8 cellular contexts compared by ENCODE assay signal in the genomic region with DNA sequence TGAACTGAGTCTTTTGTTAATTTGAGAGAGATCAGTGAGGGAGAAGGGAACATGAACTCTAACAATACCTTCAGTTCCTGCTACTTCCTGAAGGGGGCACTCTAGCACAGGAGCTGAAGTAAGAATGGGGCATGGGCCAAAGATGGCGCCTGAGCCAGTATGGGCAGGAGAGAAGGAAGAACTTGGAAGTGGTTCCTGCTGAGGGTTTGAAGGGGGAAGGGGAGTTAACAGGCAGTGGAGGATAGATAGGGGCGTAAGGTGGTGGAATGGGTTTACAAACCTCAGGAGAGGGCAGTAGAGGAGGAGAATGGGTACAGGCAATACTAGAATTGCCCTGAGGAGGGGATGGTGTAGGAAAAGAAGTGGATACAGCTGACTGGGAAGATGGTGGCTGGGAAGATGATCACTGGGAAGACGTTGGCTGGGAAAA. TPM values are rescaled to one million over a fixed set of nuclear protein-coding genes. Genes with fewer than 3 reads are reported as not detected.
A peak's percentile ranks its signal among the peaks of the same experiment; 100 is the strongest.
DNase-seq lines count a peak whose midpoint lies in the region; TF ChIP-seq lines count a peak whose summit lies in the region.
"Not testable (repeated sequence)": the region's sequence is repeated elsewhere in the genome, so short reads cannot be mapped to it uniquely, and the experiment has no call there.

No MANE protein-coding gene starts in this region.

- H3K27ac ChIP-seq in right atrium auricular region, thyroid gland: not testable (repeated sequence)

- H3K27ac Mint-ChIP-seq in activated CD4-positive, alpha-beta T cell treated with anti-CD3 and anti-CD28 coated beads, Interleukin-2, amount 10 ng/mL, durations not matched to agents 24 days and 14 days; MCF 10A (ENCODE audit: low read depth, unreplicated experiment): not testable (repeated sequence)

- H3K4me3 Mint-ChIP-seq in activated CD4-positive, alpha-beta T cell treated with anti-CD3 and anti-CD28 coated beads, Interleukin-2, amount 10 ng/mL, durations not matched to agents 24 days and 14 days; MCF 10A (ENCODE audit: unreplicated experiment): not testable (repeated sequence)

- not testable (repeated sequence) for BruUV-seq in MCF 10A (replicated peaks; lab: Mats Ljungman, UMichigan)

- CTCF ChIA-PET in MCF 10A (lab: Yijun Ruan, JAX) = interaction anchor here (0.5 to 3.9 kb wide), 16 partner anchors 9 to 990 kb away, joined by 3 to 38 read pairs (median 4); a partner anchor contains a TSS

- H3K36me3 ChIP-seq in right atrium auricular region, thyroid gland: not testable (repeated sequence)

- H3K36me3 Mint-ChIP-seq in activated CD4-positive, alpha-beta T cell treated with anti-CD3 and anti-CD28 coated beads, Interleukin-2, amount 10 ng/mL, durations not matched to agents 24 days and 14 days (ENCODE audit: low read depth); MCF 10A (ENCODE audit: insufficient read depth, unreplicated experiment): not testable (repeated sequence)

- H3K4me1 ChIP-seq in right atrium auricular region, thyroid gland: not testable (repeated sequence)

- H3K27me3 Mint-ChIP-seq in activated CD4-positive, alpha-beta T cell treated with anti-CD3 and anti-CD28 coated beads, Interleukin-2, amount 10 ng/mL, durations not matched to agents 24 days and 14 days; MCF 10A (ENCODE audit: insufficient read depth, unreplicated experiment): not testable (repeated sequence)

- 64 to 67% methylated on average over 3 of the region's 3 CpGs for WGBS in thyroid gland, 2 donors

- POLR2A ChIA-PET in MCF 10A (lab: Yijun Ruan, JAX) = interaction anchor here (0.6 kb wide), 1 partner anchor 25 kb away, joined by 3 read pairs; no protein-coding TSS in a partner anchor

- not testable (repeated sequence) for H3K9me3 ChIP-seq in right atrium auricular region, thyroid gland

- intact Hi-C loops in activated CD4-positive, alpha-beta T cell treated with anti-CD3 and anti-CD28 coated beads, Interleukin-2, amount 10 ng/mL, durations not matched to agents 24 days and 14 days (cut with micrococcal nuclease) = loop anchor here (1.0 to 10.0 kb wide), 2 partner anchors 131 to 746 kb away; no protein-coding TSS in a partner anchor
- intact Hi-C loops in MCF 10A (cut with micrococcal nuclease) (loop anchor here (1.0 to 10.0 kb wide), 3 partner anchors 131 to 748 kb away; no protein-coding TSS in a partner anchor), thyroid gland (cut with DNase I) (loop anchor here (5.0 to 10.0 kb wide), 2 partner anchors 133 to 996 kb away; no protein-coding TSS in a partner anchor)

- peak; percentile 57 for DNase-seq in EL
- DNase-seq in HUDEP-2 (lab: John Stamatoyannopoulos, UW; ENCODE audit: unreplicated experiment in 76 of 76) = peak in 62 of 76 experiments; percentile 2 to 73 (median 33)
- peak; percentile 31 to 49 for DNase-seq in NOMO-1 (lab: John Stamatoyannopoulos, UW; ENCODE audit: unreplicated experiment in 2 of 2)
- DNase-seq in activated CD4-positive, alpha-beta T cell treated with anti-CD3 and anti-CD28 coated beads, Interleukin-2, amount 10 ng/mL, durations not matched to agents 24 days and 14 days = peak; percentile 88
- peak; percentile 72 for DNase-seq in MCF 10A (ENCODE audit: unreplicated experiment)
- peak; percentile 71 for DNase-seq in right atrium auricular region (ENCODE audit: low spot score)
- DNase-seq in pons (ENCODE audit: low spot score) = peak; percentile 37
- peak; percentile 55 to 70 for DNase-seq in thyroid gland

- peak; percentile 89 for TF ChIP-seq CTCF in MCF 10A (IDR thresholded peaks at IDR 0.05; ENCODE audit: unreplicated experiment)
- TF ChIP-seq CTCF in right atrium auricular region (IDR thresholded peaks at IDR 0.05) = peak; percentile 54 to 79
- TF ChIP-seq CTCF in thyroid gland (IDR thresholded peaks at IDR 0.05) = peak; percentile 62 to 92 (median 84)

- not testable (repeated sequence) for H3K27me3 ChIP-seq in right atrium auricular region, thyroid gland

- H3K4me1 Mint-ChIP-seq in activated CD4-positive, alpha-beta T cell treated with anti-CD3 and anti-CD28 coated beads, Interleukin-2, amount 10 ng/mL, durations not matched to agents 24 days and 14 days; MCF 10A (ENCODE audit: insufficient read depth, unreplicated experiment): not testable (repeated sequence)

- TF ChIP-seq POLR2A in thyroid gland (IDR thresholded peaks at IDR 0.05) = not testable (repeated sequence)

- H3K4me3 ChIP-seq in right atrium auricular region; thyroid gland (replicated peaks in 1 of 3): not testable (repeated sequence)

- H3K9me3 Mint-ChIP-seq in activated CD4-positive, alpha-beta T cell treated with anti-CD3 and anti-CD28 coated beads, Interleukin-2, amount 10 ng/mL, durations not matched to agents 24 days and 14 days; MCF 10A (ENCODE audit: unreplicated experiment): not testable (repeated sequence)

RNA-seq across cellular contexts. Expression of a gene that starts 24.3 kb away (rescaled TPM):
- 10.4 and 12.0 TPM in 2 replicates for total RNA-seq in activated CD4-positive, alpha-beta T cell treated with anti-CD3 and anti-CD28 coated beads, Interleukin-2, amount 10 ng/mL, durations not matched to agents 24 days and 14 days
- total RNA-seq in MCF 10A (2022) (5.7 and 7.3 TPM in 2 replicates), right atrium auricular region (1 to 10 TPM; 3.8 to 5.7 TPM), thyroid gland (10 to 100 TPM; 14.0 to 26.5 (median 18.3) TPM)

RNA-seq across cellular contexts. Expression of a gene that starts 26.7 kb away (rescaled TPM):
- 3.6 and 3.7 TPM in 2 replicates for total RNA-seq in activated CD4-positive, alpha-beta T cell treated with anti-CD3 and anti-CD28 coated beads, Interleukin-2, amount 10 ng/mL, durations not matched to agents 24 days and 14 days
- total RNA-seq in MCF 10A (2022) (0.30 and 0.56 TPM in 2 replicates), right atrium auricular region (10 to 100 TPM; 27.7 to 32.5 TPM), thyroid gland (10 to 100 TPM; 38.3 to 73.5 (median 62.9) TPM)

RNA-seq across cellular contexts. Expression of a gene that starts 53.3 kb away (rescaled TPM):
- total RNA-seq in activated CD4-positive, alpha-beta T cell treated with anti-CD3 and anti-CD28 coated beads, Interleukin-2, amount 10 ng/mL, durations not matched to agents 24 days and 14 days = 83.9 and 86.6 TPM in 2 replicates
- total RNA-seq in MCF 10A (2022) (93.0 and 106 TPM in 2 replicates), right atrium auricular region (10 to 100 TPM; 23.9 to 28.8 TPM), thyroid gland (10 to 100 TPM; 21.6 to 25.9 (median 22.3) TPM)

RNA-seq across cellular contexts. Expression of a gene that starts 53.5 kb away (rescaled TPM):
- total RNA-seq in activated CD4-positive, alpha-beta T cell treated with anti-CD3 and anti-CD28 coated beads, Interleukin-2, amount 10 ng/mL, durations not matched to agents 24 days and 14 days = 9.1 and 11.4 TPM in 2 replicates
- 12.8 and 14.4 TPM in 2 replicates for total RNA-seq in MCF 10A (2022)
- 10 to 100 TPM in 1 of 2 donors, 1 to 10 TPM in 1; 8.8 to 10.7 TPM for total RNA-seq in right atrium auricular region
- 10 to 100 TPM; 20.6 to 39.9 (median 28.5) TPM for total RNA-seq in thyroid gland

Comparison
In these comparisons a context has a peak if more than half of its experiments do, and no peak if none do; other contexts are left out.
1. DNase-seq: peak in every context shown above with its lines; median percentile 88 in activated CD4-positive, alpha-beta T cell treated with anti-CD3 and anti-CD28 coated beads, Interleukin-2, amount 10 ng/mL, durations not matched to agents 24 days and 14 days; 72 in MCF 10A; 71 in right atrium auricular region; 62 in thyroid gland; 57 in EL; 40 in NOMO-1; 37 in pons; 33 in HUDEP-2.